ENCODE assay signal across 5 cellular contexts in genomic region chr5:2506603-2507002, GRCh38.
"Had no signal": no experiment of that assay in that cellular context is flagged by ENCODE, and none has a peak within 500 bp of the region (broad histone marks: within the 10 kb centered on the region; RNA-seq: fewer than 3 reads in every experiment).

No MANE protein-coding gene starts in this region.

- H3K4me2 ChIP-seq: GM23338 had no signal

- DNase-seq: H9, HCEC 1CT, IMR-90 had no signal

- H3K4me3 ChIP-seq: GM23338, K562 had no signal

- H3K27ac Mint-ChIP-seq: GM23338, H9 had no signal

- H2AFZ ChIP-seq: GM23338 had no signal

- H3K4me3 Mint-ChIP-seq: GM23338, H9 had no signal
